In the genomic region with DNA sequence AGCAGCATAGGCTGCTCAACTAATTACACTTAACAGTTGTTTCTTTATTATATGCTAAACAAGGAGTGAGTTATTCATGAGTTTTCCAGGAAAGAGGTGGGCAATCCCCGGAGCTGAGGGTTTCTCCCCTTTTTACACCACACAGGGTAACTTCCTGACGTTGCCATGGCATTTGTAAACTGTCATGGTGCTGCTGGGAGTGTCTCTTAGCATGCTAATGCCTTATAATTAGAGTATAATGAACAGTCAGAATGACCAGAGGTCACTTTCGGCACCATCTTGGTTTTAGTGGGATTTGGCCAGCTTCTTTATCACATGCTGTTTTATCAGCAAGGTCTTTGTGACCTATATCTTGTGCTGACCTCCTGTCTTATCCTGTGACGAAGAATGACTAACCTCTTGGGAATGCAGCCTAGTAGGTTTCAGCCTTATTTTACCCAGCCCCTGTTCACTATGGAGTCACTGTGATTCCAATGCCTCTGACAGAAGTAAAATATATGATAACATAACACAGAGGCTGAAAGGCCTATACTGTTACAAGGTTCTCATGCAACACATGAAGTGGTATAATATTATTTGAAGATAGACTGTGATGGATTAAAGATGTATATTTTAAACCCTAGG, we compare ENCODE assay signal across 11 cellular contexts. TPM values are rescaled to one million over a fixed set of nuclear protein-coding genes. Genes with fewer than 3 reads are reported as not detected.
DNase-seq lines count a peak whose midpoint lies in the region; ATAC-seq and TF ChIP-seq lines count a peak whose summit lies in the region.
"Had no signal": no experiment of that assay in that cellular context is flagged by ENCODE, and none has a peak within 500 bp of the region (broad histone marks: within the 10 kb centered on the region; RNA-seq: fewer than 3 reads in every experiment).

No MANE protein-coding gene starts in this region.

- H3K27ac Mint-ChIP-seq in stimulated activated memory B cell treated with anti-CD40 and anti-IgM and Interleukin-4, amounts not matched to agents 10 μg/mL and 1 μg/mL and 100 μg/mL, for 72 hours, result peak overlapping the region; percentile 13

- no peaks in the 10 kb centered on the region for H3K27me3 Mint-ChIP-seq in stimulated activated memory B cell treated with anti-CD40 and anti-IgM and Interleukin-4, amounts not matched to agents 10 μg/mL and 1 μg/mL and 100 μg/mL, for 72 hours

- intact Hi-C loops in Right ventricle myocardium superior (cut with DNase I), result no loop called here

- TF ChIP-seq CTCF in cardiac muscle cell (IDR thresholded peaks at IDR 0.05; ENCODE audit: low read depth, low read length) (no peak), fibroblast of villous mesenchyme (IDR thresholded peaks at IDR 0.05; ENCODE audit: insufficient read depth, low read depth, low read length) (no peak), gastroesophageal sphincter (IDR thresholded peaks at IDR 0.05) (no peak)

- peak overlapping the region; percentile 67 for H3K27ac ChIP-seq in cardiac muscle cell
- no peak overlapping the region for H3K27ac ChIP-seq in gastroesophageal sphincter
- H3K27ac ChIP-seq: BLaER1, left ventricle myocardium inferior had no signal

- H3K4me3 Mint-ChIP-seq in stimulated activated memory B cell treated with anti-CD40 and anti-IgM and Interleukin-4, amounts not matched to agents 10 μg/mL and 1 μg/mL and 100 μg/mL, for 72 hours, result no peak overlapping the region

- ATAC-seq in Right ventricle myocardium superior (ENCODE audit: poor library complexity) (no peak), GM21529 (IDR thresholded peaks at IDR 0.05; ENCODE audit: unreplicated experiment) (no peak), gastroesophageal sphincter (no peak)
- peak; percentile 62 for ATAC-seq in stimulated activated memory B cell treated with anti-CD40 and anti-IgM and Interleukin-4, amounts not matched to agents 10 μg/mL and 1 μg/mL and 100 μg/mL, for 72 hours

- DNase-seq in cardiac muscle cell (ENCODE audit: low read depth in 1 of 2, low spot score in 1 of 2) (peak in 1 of 2 donors; percentile 39), Right ventricle myocardium superior (no peak), T1000 (lab: John Stamatoyannopoulos, UW) (peak; percentile 2), fibroblast of villous mesenchyme (ENCODE audit: low read depth) (peak; percentile 30), AG08396 (ENCODE audit: low spot score) (no peak)
- DNase-seq: effector memory CD4-positive, alpha-beta T cell; left ventricle myocardium inferior had no signal

- H3K4me1 Mint-ChIP-seq in stimulated activated memory B cell treated with anti-CD40 and anti-IgM and Interleukin-4, amounts not matched to agents 10 μg/mL and 1 μg/mL and 100 μg/mL, for 72 hours, result peaks cover 34% of the 10 kb centered on the region

- peaks cover 21% of the 10 kb centered on the region for H3K4me1 ChIP-seq in cardiac muscle cell (ENCODE audit: low read depth)
- no peaks in the 10 kb centered on the region for H3K4me1 ChIP-seq in gastroesophageal sphincter
- H3K4me1 ChIP-seq: left ventricle myocardium inferior had no signal

- no peaks in the 10 kb centered on the region for H3K36me3 Mint-ChIP-seq in stimulated activated memory B cell treated with anti-CD40 and anti-IgM and Interleukin-4, amounts not matched to agents 10 μg/mL and 1 μg/mL and 100 μg/mL, for 72 hours

- H3K4me3 ChIP-seq in cardiac muscle cell (no peak overlapping the region), fibroblast of villous mesenchyme (ENCODE audit: low read depth, low read length) (no peak overlapping the region), gastroesophageal sphincter (no peak overlapping the region)
- H3K4me3 ChIP-seq: BLaER1, left ventricle myocardium inferior had no signal

- no peak for TF ChIP-seq EP300 in gastroesophageal sphincter (IDR thresholded peaks at IDR 0.05)

- H3K27me3 ChIP-seq in cardiac muscle cell (no peaks in the 10 kb centered on the region), gastroesophageal sphincter (no peaks in the 10 kb centered on the region)
- H3K27me3 ChIP-seq: BLaER1 had no signal

- H3K9me3 ChIP-seq in cardiac muscle cell (ENCODE audit: low read depth) (no peaks in the 10 kb centered on the region), gastroesophageal sphincter (no peaks in the 10 kb centered on the region)
- H3K9me3 ChIP-seq: left ventricle myocardium inferior had no signal

- no peak for TF ChIP-seq POLR2A in gastroesophageal sphincter (IDR thresholded peaks at IDR 0.05)

- no peaks in the 10 kb centered on the region for H3K36me3 ChIP-seq in cardiac muscle cell
- H3K36me3 ChIP-seq in gastroesophageal sphincter, result no peaks in the 10 kb centered on the region
- H3K36me3 ChIP-seq: left ventricle myocardium inferior had no signal

- H3K9me3 Mint-ChIP-seq in stimulated activated memory B cell treated with anti-CD40 and anti-IgM and Interleukin-4, amounts not matched to agents 10 μg/mL and 1 μg/mL and 100 μg/mL, for 72 hours, result no peaks in the 10 kb centered on the region

- 54 to 59% methylated on average over 3 of the region's 4 CpGs for WGBS in gastroesophageal sphincter (ENCODE audit: low coverage in 1 of 2), 2 donors

RNA-seq across cellular contexts. Expression of a gene that starts 41.3 kb away (rescaled TPM):
- total RNA-seq in cardiac muscle cell, result 96.3 and 153 TPM in 2 replicates
- polyA plus RNA-seq in cardiac muscle cell, result 180 and 204 TPM in 2 replicates
- total RNA-seq in Right ventricle myocardium superior, result 114 TPM
- 62.8 and 84.2 TPM in 2 replicates for total RNA-seq in fibroblast of villous mesenchyme
- total RNA-seq in gastroesophageal sphincter, result 100 to 1,000 TPM in 2 of 4 donors, 10 to 100 TPM in 2; 75.7 to 114 (median 106) TPM

Comparison
In these comparisons a context has a peak if more than half of its experiments do, and no peak if none do; other contexts are left out.
1. DNase-seq: peak in T1000 (single experiment) and fibroblast of villous mesenchyme (single experiment); none in Right ventricle myocardium superior (single experiment) and AG08396 (single experiment).